Comparison of ENCODE assay signal across 8 cellular contexts in the genomic region with DNA sequence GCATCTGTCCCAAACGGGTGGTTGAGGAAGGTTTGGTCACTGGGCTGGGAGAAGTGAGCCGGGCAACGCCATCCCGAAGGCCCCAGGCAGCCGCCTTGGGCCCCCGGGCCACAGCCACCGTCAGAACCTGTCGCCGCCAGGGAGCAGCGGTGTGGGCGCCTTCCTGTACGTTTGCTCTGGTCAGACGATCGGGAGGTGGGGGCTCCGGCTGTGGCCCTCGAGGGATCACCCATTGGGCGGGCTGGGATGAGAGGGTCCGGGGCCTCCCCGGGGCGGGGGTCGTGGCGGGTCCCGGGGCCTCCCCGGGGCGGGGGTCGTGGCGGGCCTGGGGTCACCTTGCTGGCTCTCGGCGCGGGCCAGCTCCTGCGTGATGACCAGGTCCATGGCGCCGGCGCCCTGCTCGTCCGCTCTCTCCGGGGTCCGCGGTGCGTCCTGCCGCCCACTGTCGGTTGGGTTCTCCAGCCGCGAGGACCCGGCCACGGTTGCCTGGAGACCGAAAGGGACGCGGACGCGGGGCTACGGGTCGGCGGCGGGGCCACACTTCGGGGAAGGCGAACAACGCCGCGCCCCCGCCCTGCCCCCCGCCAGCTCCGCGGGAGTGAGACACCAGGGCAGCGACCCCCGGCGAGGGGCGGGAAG. TPM values are rescaled to one million over a fixed set of nuclear protein-coding genes. Genes with fewer than 3 reads are reported as not detected.
DNase-seq lines count a peak whose midpoint lies in the region; ATAC-seq, FAIRE-seq and TF ChIP-seq lines count a peak whose summit lies in the region.

A gene (minus strand): TSS at position 470 of the 639 bp plus-strand sequence. CDS start 86 bp downstream, at position 384.

- peak within 1 kb of the TSS in 1 of 2 donors; percentile 40 for H3K9ac ChIP-seq in kidney (ENCODE audit: low read length in 2 of 2)

- H3K36me3 Mint-ChIP-seq in CD8-positive, alpha-beta memory T cell, result no peaks in the 10 kb centered on the region

- CTCF ChIA-PET in CD8-positive, alpha-beta memory T cell (lab: Charles Lee), result no interaction called here

- no peaks in the 10 kb centered on the region for H3K4me1 ChIP-seq in CD8-positive, alpha-beta memory T cell (ENCODE audit: insufficient read depth, low read length)
- H3K4me1 ChIP-seq in kidney (ENCODE audit: control insufficient read depth in 1 of 2, insufficient read depth in 1 of 2, low read depth in 1 of 2, low read length in 2 of 2) (peaks cover 0 to 3% of the 10 kb centered on the region in 2 donors), spleen (peaks cover 8 to 32% (median 19%) of the 10 kb centered on the region in 6 donors)

- no peak within 1 kb of the TSS for H3K27ac ChIP-seq in CD8-positive, alpha-beta memory T cell (ENCODE audit: low read depth, low read length)
- H3K27ac ChIP-seq in kidney (ENCODE audit: low read depth in 2 of 2, low read length in 2 of 2), result no peak within 1 kb of the TSS
- no peak within 1 kb of the TSS for H3K27ac ChIP-seq in spleen

- no peaks in the 10 kb centered on the region for H3K36me3 ChIP-seq in CD8-positive, alpha-beta memory T cell (ENCODE audit: insufficient read depth, low read length)
- H3K36me3 ChIP-seq in kidney (ENCODE audit: control insufficient read depth in 1 of 2, insufficient read depth in 2 of 2, low read length in 2 of 2) (no peaks in the 10 kb centered on the region), spleen (no peaks in the 10 kb centered on the region)

- no peak for DNase-seq in CD8-positive, alpha-beta memory T cell
- DNase-seq in LoVo (ENCODE audit: low spot score), result peak; percentile 14
- DNase-seq in cerebellar cortex (ENCODE audit: low spot score), result peak; percentile 41
- DNase-seq in kidney, result peak; percentile 84
- DNase-seq in spleen, result peak; percentile 85
- no peak for DNase-seq in NOMO-1 treated with dmso at 0.1 percent for 144 hours (lab: John Stamatoyannopoulos, UW; ENCODE audit: unreplicated experiment)

- whole genome bisulfite sequencing in spleen, 5 donors, result 3 to 14% (median 5%) methylated on average over 14 to 68 of the region's 68 CpGs

- no peaks in the 10 kb centered on the region for H3K27me3 ChIP-seq in CD8-positive, alpha-beta memory T cell (ENCODE audit: insufficient read depth, low read length, poor library complexity, severe bottlenecking)
- peaks cover 0 to 90% (median 41%) of the 10 kb centered on the region in 7 donors for H3K27me3 ChIP-seq in spleen (replicated peaks in 1 of 7)

- no peaks in the 10 kb centered on the region for H3K9me3 ChIP-seq in CD8-positive, alpha-beta memory T cell (ENCODE audit: low read length)
- no peaks in the 10 kb centered on the region for H3K9me3 ChIP-seq in kidney (ENCODE audit: control insufficient read depth in 1 of 2, low read length in 2 of 2)
- no peaks in the 10 kb centered on the region for H3K9me3 ChIP-seq in spleen

- no peak for TF ChIP-seq POLR2A in spleen (IDR thresholded peaks at IDR 0.05)

- no peak for FAIRE-seq in kidney (lab: Jason Lieb, UNC)

- TF ChIP-seq CTCF in kidney (IDR thresholded peaks at IDR 0.05; ENCODE audit: borderline replicate concordance, extremely low read depth, insufficient read depth), result peak; percentile 2
- TF ChIP-seq CTCF in spleen (IDR thresholded peaks at IDR 0.05 in 8 of 11, conservative IDR thresholded peaks at IDR 0.05 in 3 of 11), result no peak

- intact Hi-C loops in kidney (cut with DNase I) (no loop called here), spleen (cut with DNase I; ENCODE audit: low total_unique reads) (no loop called here)

- no peak within 1 kb of the TSS for H3K4me3 ChIP-seq in CD8-positive, alpha-beta memory T cell (ENCODE audit: low read length)
- H3K4me3 ChIP-seq in kidney (ENCODE audit: low read length in 2 of 2), result peak within 1 kb of the TSS; percentile 56 to 66
- peak within 1 kb of the TSS; percentile 24 to 69 (median 42) for H3K4me3 ChIP-seq in spleen

- H3K27me3 Mint-ChIP-seq in CD8-positive, alpha-beta memory T cell, result peaks cover 32 to 54% of the 10 kb centered on the region in 2 donors

- H3K9me3 Mint-ChIP-seq in CD8-positive, alpha-beta memory T cell, result no peaks in the 10 kb centered on the region

- POLR2A ChIA-PET in CD8-positive, alpha-beta memory T cell (lab: Charles Lee), result no interaction called here

- ATAC-seq in HG03457 (IDR thresholded peaks at IDR 0.05; ENCODE audit: unreplicated experiment) (no peak), HG03135 (IDR thresholded peaks at IDR 0.05; ENCODE audit: unreplicated experiment) (no peak)

- peak within 1 kb of the TSS in 6 of 7 donors; percentile 58 to 77 (median 68) for H3K4me3 Mint-ChIP-seq in CD8-positive, alpha-beta memory T cell

- peaks cover 0 to 19% (median 2%) of the 10 kb centered on the region in 3 donors for H3K4me1 Mint-ChIP-seq in CD8-positive, alpha-beta memory T cell

- no peak within 1 kb of the TSS for H3K27ac Mint-ChIP-seq in CD8-positive, alpha-beta memory T cell

RNA-seq across cellular contexts. Expression of the gene that starts here (rescaled TPM):
- total RNA-seq in CD8-positive, alpha-beta memory T cell, result under 1 TPM in 1 of 2 experiments, not detected in 1; 0.09 TPM
- polyA plus RNA-seq in CD8-positive, alpha-beta memory T cell, result not detected
- total RNA-seq in kidney, result 8.3 TPM
- 3.8 TPM for polyA plus RNA-seq in kidney (ENCODE audit: insufficient read depth, low read depth, low replicate concordance)
- total RNA-seq in spleen, result 1 to 10 TPM in 1 of 7 donors, under 1 TPM in 5, not detected in 1; 0.09 to 1.1 (median 0.45) TPM
- under 1 TPM in 2 of 3 donors, not detected in 1; 0.03 to 0.08 TPM for polyA plus RNA-seq in spleen

Comparison
In these comparisons a context has a peak if more than half of its experiments do, and no peak if none do; other contexts are left out.
1. DNase-seq: peak in LoVo (single experiment), cerebellar cortex (single experiment), kidney (single experiment) and spleen (single experiment); none in CD8-positive, alpha-beta memory T cell (0 of 5) and NOMO-1 treated with dmso at 0.1 percent for 144 hours (single experiment).